In the genomic region with DNA sequence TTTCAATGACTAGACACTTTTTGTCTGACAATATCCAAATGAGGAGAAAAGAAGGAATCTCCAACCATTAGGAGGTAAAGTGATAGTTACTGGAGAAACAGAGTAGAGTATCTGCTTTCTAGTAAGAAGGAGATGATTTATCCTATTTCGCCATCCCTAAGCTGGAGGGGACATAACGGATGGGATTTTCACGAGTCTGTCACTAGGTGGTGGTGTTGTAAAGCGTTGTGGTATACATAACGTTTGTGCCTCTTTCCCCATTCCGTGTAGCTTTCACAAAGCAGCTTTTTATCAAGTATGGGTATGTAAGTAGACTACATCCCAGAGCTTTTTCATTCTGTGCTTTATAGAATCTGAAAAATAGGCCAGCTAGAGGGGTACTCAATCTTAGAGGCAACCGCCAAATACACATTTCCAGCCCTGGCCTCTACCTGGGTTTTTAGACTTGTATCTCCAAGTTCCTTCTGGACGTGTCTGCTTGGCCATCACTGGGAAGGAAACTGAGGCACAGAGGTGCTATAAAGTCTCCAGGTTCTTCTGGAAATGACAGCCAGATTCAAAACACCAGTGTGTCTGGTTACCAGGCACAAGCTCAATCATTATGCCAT, we compare ENCODE assay signal across 8 cellular contexts. TPM values are rescaled to one million over a fixed set of nuclear protein-coding genes. Genes with fewer than 3 reads are reported as not detected.
A peak's percentile ranks its signal among the peaks of the same experiment; 100 is the strongest.
DNase-seq lines count a peak whose midpoint lies in the region; ATAC-seq and TF ChIP-seq lines count a peak whose summit lies in the region.

No MANE protein-coding gene starts in this region.

- H3K27me3 Mint-ChIP-seq in MCF 10A (ENCODE audit: insufficient read depth, unreplicated experiment), result no peaks in the 10 kb centered on the region

- H3K27ac Mint-ChIP-seq in MCF 10A (ENCODE audit: low read depth, unreplicated experiment), result no peak overlapping the region

- TF ChIP-seq CTCF in SK-N-SH (IDR thresholded peaks at IDR 0.05), result peak; percentile 77
- peak; percentile 82 for TF ChIP-seq CTCF in MCF 10A (IDR thresholded peaks at IDR 0.05; ENCODE audit: unreplicated experiment)

- no peak overlapping the region for H3K27ac ChIP-seq in SK-N-SH (ENCODE audit: low read depth in 2 of 2, low read length in 1 of 2)

- no peaks in the 10 kb centered on the region for H3K36me3 ChIP-seq in SK-N-SH (replicated peaks in 1 of 2; ENCODE audit: control insufficient read depth in 1 of 2, insufficient read depth in 2 of 2, low read length in 1 of 2)

- H3K79me2 ChIP-seq in SK-N-SH (ENCODE audit: insufficient read depth), result no peaks in the 10 kb centered on the region

- ATAC-seq in GM21723 (IDR thresholded peaks at IDR 0.05; ENCODE audit: unreplicated experiment), result peak; percentile 87
- no peak for ATAC-seq in GM19455 (IDR thresholded peaks at IDR 0.05; ENCODE audit: unreplicated experiment)

- H3K4me3 ChIP-seq in SK-N-SH (ENCODE audit: low read depth in 2 of 2, low read length in 1 of 2), result no peak overlapping the region

- H3K4me2 ChIP-seq in SK-N-SH, result no peak overlapping the region

- H3K9ac ChIP-seq in SK-N-SH, result no peak overlapping the region

- POLR2A ChIA-PET in SK-N-SH (lab: Yijun Ruan, JAX), result no interaction called here
- POLR2A ChIA-PET in MCF 10A (lab: Yijun Ruan, JAX), result interaction anchor here (0.6 to 1.7 kb wide), 9 partner anchors 60 to 831 kb away, joined by 3 to 9 read pairs (median 4); no protein-coding TSS in a partner anchor

- H3K4me1 Mint-ChIP-seq in MCF 10A (ENCODE audit: insufficient read depth, unreplicated experiment), result no peaks in the 10 kb centered on the region

- H3K9me3 ChIP-seq in SK-N-SH, result no peaks in the 10 kb centered on the region

- no peak for TF ChIP-seq EP300 in SK-N-SH (IDR thresholded peaks at IDR 0.05; ENCODE audit: borderline replicate concordance in 1 of 2, low read depth in 1 of 2, low read length in 1 of 2)

- H4K20me1 ChIP-seq in SK-N-SH (ENCODE audit: insufficient read depth), result no peaks in the 10 kb centered on the region

- no peaks in the 10 kb centered on the region for H3K9me2 ChIP-seq in SK-N-SH

- H2AFZ ChIP-seq in SK-N-SH (ENCODE audit: low read depth), result no peak overlapping the region

- H3K4me1 ChIP-seq in SK-N-SH (ENCODE audit: control insufficient read depth in 1 of 2, insufficient read depth in 2 of 2, low read depth in 1 of 2, low read length in 1 of 2), result no peaks in the 10 kb centered on the region

- DNase-seq in COR-L47 (lab: John Stamatoyannopoulos, UW), result peak; percentile 53
- DNase-seq in NCI-H1436 (lab: John Stamatoyannopoulos, UW), result peak; percentile 80
- DNase-seq in SK-N-SH, result peak; percentile 72
- peak; percentile 89 for DNase-seq in MCF 10A (ENCODE audit: unreplicated experiment)
- peak; percentile 82 for DNase-seq in iPS-NIHi7 (ENCODE audit: extremely low spot score)
- DNase-seq in stimulated activated CD4-positive, alpha-beta T cell treated with anti-CD3 and anti-CD28 coated beads, Interleukin-2, amount 100 ng/mL, for 24 hours, result peak; percentile 15 to 41

- no peaks in the 10 kb centered on the region for H3K36me3 Mint-ChIP-seq in MCF 10A (ENCODE audit: insufficient read depth, unreplicated experiment)

- H3K4me3 Mint-ChIP-seq in MCF 10A (ENCODE audit: unreplicated experiment), result no peak overlapping the region

- intact Hi-C loops in MCF 10A (cut with micrococcal nuclease), result loop anchor here (1.0 to 10.0 kb wide), 7 partner anchors 119 to 831 kb away; partner anchors contain the start of gene BACE2

- TF ChIP-seq RAD21 in SK-N-SH (IDR thresholded peaks at IDR 0.05; ENCODE audit: low read length), result peak; percentile 92

- H3K27me3 ChIP-seq in SK-N-SH (ENCODE audit: insufficient read depth), result peaks cover 20% of the 10 kb centered on the region; the same call in 1 of the 2 replicates

- no peaks in the 10 kb centered on the region for H3F3A ChIP-seq in SK-N-SH (replicated peaks; ENCODE audit: insufficient read depth)

- no peaks in the 10 kb centered on the region for H3K9me3 Mint-ChIP-seq in MCF 10A (ENCODE audit: unreplicated experiment)

- WGBS in SK-N-SH (ENCODE audit: low lambda C conversion rate), result 18% methylated on average over 8 of the region's 8 CpGs

- CTCF ChIA-PET in SK-N-SH (lab: Yijun Ruan, JAX) (interaction anchor here (0.5 to 7.1 kb wide), 63 partner anchors 9 to 834 kb away, joined by 3 to 122 read pairs (median 4); no protein-coding TSS in a partner anchor), MCF 10A (lab: Yijun Ruan, JAX) (interaction anchor here (0.6 to 4.2 kb wide), 65 partner anchors 10 to 1167 kb away, joined by 3 to 52 read pairs (median 4); no protein-coding TSS in a partner anchor)

- no TSS peak for BruUV-seq in MCF 10A (replicated peaks; lab: Mats Ljungman, UMichigan)

TF ChIP-seq in SK-N-SH, 30 proteins besides CTCF, POLR2A, EP300 and RAD21:
- TF ChIP-seq GABPA (IDR thresholded peaks at IDR 0.05; ENCODE audit: low read depth) (no peak), SMC3 (IDR thresholded peaks at IDR 0.05; ENCODE audit: low read depth, low read length) (peak; percentile 68)

RNA-seq across cellular contexts. Expression of gene FAM3B, which starts 33.3 kb away (rescaled TPM):
- not detected in 2 replicates for polyA plus RNA-seq in SK-N-SH (2012; rRNA removed)
- 0.04 TPM in 1 of 2 replicates, not detected in the other for polyA plus RNA-seq in SK-N-SH (2012; cell fraction: cytosol; rRNA removed)
- not detected in 2 replicates for polyA plus RNA-seq in SK-N-SH (2012; cell fraction: nucleus; rRNA removed)
- not detected in 2 replicates for total RNA-seq in MCF 10A (2022)

Comparison
In these comparisons a context has a peak if more than half of its experiments do, and no peak if none do; other contexts are left out.
1. DNase-seq: peak in every context shown above with its lines; median percentile 89 in MCF 10A; 82 in iPS-NIHi7; 80 in NCI-H1436; 72 in SK-N-SH; 53 in COR-L47; 28 in stimulated activated CD4-positive, alpha-beta T cell treated with anti-CD3 and anti-CD28 coated beads, Interleukin-2, amount 100 ng/mL, for 24 hours.